ENCODE assay signal across 13 cellular contexts in the genomic region with DNA sequence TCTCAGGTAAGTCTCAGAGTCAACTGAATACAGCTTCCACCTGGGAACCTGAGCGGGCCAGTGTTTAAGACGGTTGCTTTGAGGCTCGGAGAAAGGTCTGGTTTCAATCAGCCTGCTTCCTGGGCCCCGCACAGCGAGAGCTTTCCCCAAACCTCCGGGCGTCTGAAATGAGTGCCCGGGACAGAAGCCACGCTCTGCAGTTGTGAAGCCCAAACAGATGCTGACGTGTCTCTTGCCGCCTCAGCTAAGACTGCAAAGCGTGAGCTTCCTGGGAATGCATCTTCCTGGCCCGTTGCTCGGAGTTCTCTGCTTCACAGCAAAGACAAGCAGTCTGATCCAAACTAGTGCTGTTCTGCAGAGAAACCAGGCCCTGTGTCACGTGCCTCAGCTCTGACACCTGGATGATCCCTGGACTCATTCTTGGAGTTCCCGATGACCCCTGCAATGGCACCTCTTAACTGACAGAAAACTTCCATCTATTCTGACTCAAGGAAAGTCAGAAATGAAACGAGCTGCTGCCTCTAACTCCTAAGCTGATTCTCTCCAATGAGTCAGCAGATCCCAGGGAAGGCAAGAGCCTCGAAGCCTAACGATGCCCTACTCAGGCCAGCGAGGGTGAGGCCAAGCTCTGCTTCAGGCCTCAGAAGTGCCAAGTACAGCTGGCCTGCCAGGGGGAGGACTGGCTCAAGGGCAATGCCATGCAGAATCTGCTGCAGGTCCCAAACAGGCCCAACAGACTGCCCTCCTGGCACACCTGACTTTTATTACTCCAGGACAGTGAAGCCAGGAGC. TPM values are rescaled to one million over a fixed set of nuclear protein-coding genes. Genes with fewer than 3 reads are reported as not detected.
DNase-seq lines count a peak whose midpoint lies in the region; ATAC-seq, FAIRE-seq and TF ChIP-seq lines count a peak whose summit lies in the region.
"Had no signal": no experiment of that assay in that cellular context is flagged by ENCODE, and none has a peak within 500 bp of the region (broad histone marks: within the 10 kb centered on the region; RNA-seq: fewer than 3 reads in every experiment).

No MANE protein-coding gene starts in this region.

- H3K4me1 ChIP-seq in H1 (replicated peaks in 1 of 4; ENCODE audit: control insufficient read depth in 3 of 4, insufficient read depth in 4 of 4, low read length in 3 of 4) = peaks cover 0 to 2% (median 0%) of the 10 kb centered on the region in 4 experiments; a peak in 1 of 7 replicates

- H3K27me3 Mint-ChIP-seq in osteocyte (ENCODE audit: unreplicated experiment) = peaks cover 9% of the 10 kb centered on the region
- H3K27me3 Mint-ChIP-seq: CD4-positive, CD25-positive, alpha-beta regulatory T cell had no signal

- 91% methylated on average over 20 of the region's 20 CpGs; no CpG with 5 or more reads in 1 of the 2 experiments for WGBS in H1 (ENCODE audit: extremely low coverage in 1 of 2, insufficient coverage in 1 of 2, insufficient read length in 1 of 2, insufficient replicate concordance in 2 of 2, low coverage in 1 of 2, low lambda C conversion rate in 2 of 2, missing lambda C conversion rate in 1 of 2), 2 experiments
- WGBS in lower leg skin, 2 donors = 69 to 70% methylated on average over 20 of the region's 20 CpGs

- H3K23ac ChIP-seq in H1 (ENCODE audit: insufficient read length) = no peak overlapping the region

- no peaks in the 10 kb centered on the region for H3K23me2 ChIP-seq in H1 (ENCODE audit: low read depth, low read length)

- CTCF ChIA-PET in H1 (lab: Charles Lee; ENCODE audit: partially characterized antibody) = interaction anchor here (0.7 to 2.1 kb wide), 12 partner anchors 9 to 132 kb away, joined by 3 to 10 read pairs (median 4); no protein-coding TSS in a partner anchor

- H2BK20ac ChIP-seq in H1 (ENCODE audit: low read length) = no peak overlapping the region

- no peak for TF ChIP-seq EP300 in H1 (IDR thresholded peaks at IDR 0.05; ENCODE audit: borderline replicate concordance in 1 of 2, low read depth in 2 of 2, low read length in 2 of 2)

- peak overlapping the region; percentile 27 for H3K27ac Mint-ChIP-seq in osteocyte (ENCODE audit: unreplicated experiment)
- H3K27ac Mint-ChIP-seq: CD4-positive, CD25-positive, alpha-beta regulatory T cell had no signal

- no peak overlapping the region; the same call in 1 of the 2 replicates for H2BK12ac ChIP-seq in H1 (ENCODE audit: low read depth, low read length)

- no peak overlapping the region for H3K4me3 Mint-ChIP-seq in osteocyte (ENCODE audit: unreplicated experiment)
- H3K4me3 Mint-ChIP-seq: CD4-positive, CD25-positive, alpha-beta regulatory T cell; naive B cell had no signal

- TF ChIP-seq CTCF in H1 (IDR thresholded peaks at IDR 0.05; ENCODE audit: control extremely low read depth in 1 of 3, insufficient read depth in 1 of 3, low read depth in 1 of 3, low read length in 3 of 3) (no peak), osteocyte (IDR thresholded peaks at IDR 0.05) (no peak), lower leg skin (IDR thresholded peaks at IDR 0.05) (no peak)

- no peaks in the 10 kb centered on the region for H3K9me3 Mint-ChIP-seq in osteocyte (ENCODE audit: unreplicated experiment)
- H3K9me3 Mint-ChIP-seq: CD4-positive, CD25-positive, alpha-beta regulatory T cell had no signal

- no peak overlapping the region; the same call in 1 of the 2 replicates for H2BK15ac ChIP-seq in H1 (ENCODE audit: low read length)

- H3K4me3 ChIP-seq in H1 (ENCODE audit: extremely low read depth in 1 of 4, insufficient read depth in 2 of 4, low read depth in 3 of 4, low read length in 4 of 4) = no peak overlapping the region
- no peak overlapping the region for H3K4me3 ChIP-seq in lower leg skin (ENCODE audit: low read depth, poor library complexity, severe bottlenecking)

- H2AK5ac ChIP-seq in H1 (ENCODE audit: low read depth, low read length) = no peak overlapping the region

- no peak overlapping the region for H2AFZ ChIP-seq in H1 (ENCODE audit: low read length)

- no peak overlapping the region for H3K4ac ChIP-seq in H1 (replicated peaks; ENCODE audit: insufficient read length, low read depth, low read length)

- TF ChIP-seq RAD21 in H1 (IDR thresholded peaks at IDR 0.05 in 1 of 2, conservative IDR thresholded peaks at IDR 0.05 in 1 of 2; ENCODE audit: low read depth in 2 of 2, low read length in 2 of 2) = no peak

- H3K9me3 ChIP-seq in H1 (ENCODE audit: insufficient read depth in 2 of 2, low read depth in 1 of 2, low read length in 1 of 2) = no peaks in the 10 kb centered on the region

- no peaks in the 10 kb centered on the region for H3K79me1 ChIP-seq in H1 (ENCODE audit: low read depth, low read length)

- POLR2A ChIA-PET in H1 (lab: Charles Lee; ENCODE audit: partially characterized antibody) = interaction anchor here (0.8 to 3.7 kb wide), 5 partner anchors 10 to 39 kb away, joined by 3 to 15 read pairs (median 3); no protein-coding TSS in a partner anchor

- H4K20me1 ChIP-seq in H1 (replicated peaks in 1 of 2; ENCODE audit: control insufficient read depth in 1 of 2, insufficient read depth in 2 of 2, low read length in 2 of 2) = no peaks in the 10 kb centered on the region

- DNase-seq in AG08396 (ENCODE audit: low spot score) (peak; percentile 60), HCEC 1CT (peak; percentile 16), H1 (ENCODE audit: low read depth in 1 of 2, low spot score in 2 of 2) (no peak), osteocyte (ENCODE audit: extremely low spot score, unreplicated experiment) (no peak), lower leg skin (ENCODE audit: low spot score in 2 of 2) (no peak), GM12891 (ENCODE audit: insufficient read length, low spot score) (no peak), hepatic stellate cell (ENCODE audit: low spot score) (no peak)
- DNase-seq: CD4-positive, CD25-positive, alpha-beta regulatory T cell; naive B cell; SHP77 treated with DMSO at 0.1 percent for 48 hours had no signal

- intact Hi-C loops in lower leg skin (cut with DNase I; ENCODE audit: low total_unique reads) = no loop called here

- no peaks in the 10 kb centered on the region for H3K79me2 ChIP-seq in H1 (ENCODE audit: control insufficient read depth in 1 of 2, insufficient read depth in 2 of 2, low read length in 2 of 2)

- H3K18ac ChIP-seq in H1 (ENCODE audit: extremely low read depth, low read length) = no peak overlapping the region

- no peaks in the 10 kb centered on the region; a peak in 2 of 7 replicates for H3K27me3 ChIP-seq in H1 (replicated peaks in 1 of 4; ENCODE audit: control insufficient read depth in 3 of 4, extremely low read depth in 1 of 4, insufficient read depth in 3 of 4, low read length in 3 of 4)

- no peak overlapping the region for H2BK120ac ChIP-seq in H1 (replicated peaks; ENCODE audit: low read depth, low read length)

- H3K36me3 Mint-ChIP-seq in osteocyte (ENCODE audit: unreplicated experiment) = no peaks in the 10 kb centered on the region
- H3K36me3 Mint-ChIP-seq: CD4-positive, CD25-positive, alpha-beta regulatory T cell had no signal

- H3K36me3 ChIP-seq in H1 (ENCODE audit: control insufficient read depth in 2 of 4, insufficient read depth in 4 of 4, low read length in 3 of 4) = no peaks in the 10 kb centered on the region

- no peak overlapping the region for H3K56ac ChIP-seq in H1 (replicated peaks; ENCODE audit: insufficient read length, low read depth, low read length)

- no peak overlapping the region; the same call in 1 of the 2 replicates for H4K8ac ChIP-seq in H1 (ENCODE audit: extremely low read depth, insufficient read depth, low read length)

- no peak overlapping the region for H3K4me2 ChIP-seq in H1 (ENCODE audit: insufficient read depth in 1 of 2, low read depth in 2 of 2, low read length in 2 of 2)

- H4K91ac ChIP-seq in H1 (replicated peaks; ENCODE audit: insufficient read length, low read length) = peak overlapping the region; percentile 22

- no peak overlapping the region for H3K27ac ChIP-seq in H1 (ENCODE audit: low read depth, low read length)
- H3K27ac ChIP-seq: VCaP had no signal

- peak overlapping the region in 1 of 4 experiments; percentile 13; a peak in 2 of 7 replicates for H3K9ac ChIP-seq in H1 (replicated peaks in 1 of 4; ENCODE audit: extremely low read depth in 1 of 4, low read depth in 3 of 4, low read length in 3 of 4)

- TF ChIP-seq POLR2A in H1 (IDR thresholded peaks at IDR 0.05; ENCODE audit: control extremely low read depth in 1 of 2, low read depth in 2 of 2, low read length in 2 of 2) (no peak), lower leg skin (IDR thresholded peaks at IDR 0.05) (no peak), GM12891 (IDR thresholded peaks at IDR 0.05; ENCODE audit: low read depth, low read length) (no peak)

- ATAC-seq in GM18867 (IDR thresholded peaks at IDR 0.05; ENCODE audit: unreplicated experiment) = no peak

- peaks cover 11% of the 10 kb centered on the region for H3K4me1 Mint-ChIP-seq in osteocyte (ENCODE audit: unreplicated experiment)

- H4K5ac ChIP-seq in H1 (ENCODE audit: insufficient read length, low read depth, low read length) = no peak overlapping the region

- FAIRE-seq in H1 (lab: Jason Lieb, UNC) = no peak
- FAIRE-seq in GM12891 (lab: Jason Lieb, UNC) = no peak

- no peak overlapping the region for H2BK5ac ChIP-seq in H1 (ENCODE audit: low read depth, low read length)

- no peak overlapping the region for H3K14ac ChIP-seq in H1 (ENCODE audit: insufficient read length)

RNA-seq across cellular contexts. Expression of a gene that starts 36.5 kb away (rescaled TPM):
- 3.4 and 4.1 TPM in 2 replicates for total RNA-seq in H1 (2021; fragmentation: NEBNext Ultra II Directional; extraction: Animal tissue kit (Norgen Biotek cat#: 25700))
- 14.6 and 17.9 TPM in 2 replicates for polyA plus RNA-seq in H1 (2011; rRNA removed)
- 16.1 TPM for polyA plus RNA-seq in H1 (2011; cell fraction: cytosol; rRNA removed)
- polyA plus RNA-seq in H1 (2011; cell fraction: nucleus; rRNA removed) = 69.7 TPM
- polyA plus RNA-seq in H1 (2012, experiment 1 of 2) = 6.9 to 10.0 TPM (median 8.1 TPM) in 4 replicates
- polyA plus RNA-seq in H1 (2012, experiment 2 of 2) = 2.6 TPM
- 1.7 TPM for polyA plus RNA-seq in H1 (2013, experiment 1 of 2)
- 1.6 TPM for polyA plus RNA-seq in H1 (2013, experiment 2 of 2)
- polyA minus RNA-seq in H1 (2011; rRNA and poly(A)+ RNA removed) = 18.7 and 21.7 TPM in 2 replicates
- 9.2 TPM for polyA minus RNA-seq in H1 (2011; cell fraction: cytosol; rRNA and poly(A)+ RNA removed)
- polyA minus RNA-seq in H1 (2011; cell fraction: nucleus; rRNA and poly(A)+ RNA removed) = 16.2 TPM
- total RNA-seq in osteocyte = 17.1 and 19.7 TPM in 2 replicates
- total RNA-seq in lower leg skin = 1 to 10 TPM; 2.7 to 8.1 (median 5.2) TPM
- 0.06 TPM for polyA plus RNA-seq in GM12891 (2012; ENCODE audit: low read depth, missing spikeins)

RNA-seq across cellular contexts. Expression of a gene that starts 51.0 kb away (rescaled TPM):
- total RNA-seq in H1 (2021; fragmentation: NEBNext Ultra II Directional; extraction: Animal tissue kit (Norgen Biotek cat#: 25700)) = not detected in 2 replicates
- polyA plus RNA-seq in H1 (2011; rRNA removed) = not detected in 2 replicates
- not detected for polyA plus RNA-seq in H1 (2011; cell fraction: cytosol; rRNA removed)
- polyA plus RNA-seq in H1 (2011; cell fraction: nucleus; rRNA removed) = not detected
- 0.10 TPM in 1 of 4 replicates, not detected in the others for polyA plus RNA-seq in H1 (2012, experiment 1 of 2)
- not detected for polyA plus RNA-seq in H1 (2012, experiment 2 of 2)
- polyA plus RNA-seq in H1 (2013, experiment 1 of 2) = not detected
- polyA plus RNA-seq in H1 (2013, experiment 2 of 2) = not detected
- polyA minus RNA-seq in H1 (2011; rRNA and poly(A)+ RNA removed) = 0.06 TPM in 1 of 2 replicates, not detected in the other
- not detected for polyA minus RNA-seq in H1 (2011; cell fraction: cytosol; rRNA and poly(A)+ RNA removed)
- polyA minus RNA-seq in H1 (2011; cell fraction: nucleus; rRNA and poly(A)+ RNA removed) = not detected
- total RNA-seq in osteocyte (not detected in 2 replicates), lower leg skin (not detected)
- not detected for polyA plus RNA-seq in GM12891 (2012; ENCODE audit: low read depth, missing spikeins)
- total RNA-seq: CD4-positive, CD25-positive, alpha-beta regulatory T cell; NCI-H460 had no signal
- polyA plus RNA-seq: CD4-positive, CD25-positive, alpha-beta regulatory T cell had no signal

Comparison
In these comparisons a context has a peak if more than half of its experiments do, and no peak if none do; other contexts are left out.
1. DNase-seq: peak in AG08396 (single experiment) and HCEC 1CT (single experiment); none in H1 (0 of 2), osteocyte (single experiment), lower leg skin (0 of 2), GM12891 (single experiment) and hepatic stellate cell (single experiment).